ENCODE assay signal across 23 cellular contexts in the genomic region with DNA sequence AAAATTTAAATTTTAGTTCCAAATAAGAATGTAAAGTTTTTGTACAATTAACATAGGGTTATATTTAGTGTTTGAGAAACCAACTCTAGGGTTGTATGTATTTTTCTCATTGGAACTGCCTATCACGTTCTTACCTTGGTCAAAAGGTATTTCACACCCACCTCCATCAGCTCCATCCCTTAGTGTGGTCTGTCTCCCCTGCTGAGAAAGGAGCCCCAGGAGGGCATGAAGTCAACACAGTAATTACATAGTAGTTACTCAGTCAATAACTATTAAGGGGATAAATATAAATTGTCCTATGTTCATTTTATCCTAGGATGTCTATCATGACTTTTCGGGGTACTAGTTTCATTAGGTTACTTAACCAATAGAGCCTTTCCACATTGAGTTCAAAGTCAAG.
"Had no signal": no experiment of that assay in that cellular context is flagged by ENCODE, and none has a peak within 500 bp of the region (broad histone marks: within the 10 kb centered on the region; RNA-seq: fewer than 3 reads in every experiment).

No MANE protein-coding gene starts in this region.

- H3K36me3 Mint-ChIP-seq: natural killer cell had no signal

- H3K4me2 ChIP-seq: hepatocyte had no signal

- ATAC-seq: activated CD8-positive, alpha-beta T cell treated with anti-CD3 and anti-CD28 coated beads, Interleukin-2, amount 10 ng/mL, durations not matched to agents 7 days and 5 days; activated T-cell treated with anti-CD3 and anti-CD28 coated beads, Interleukin-2, amount 50 U/mL, for 4 hours; left lung; natural killer cell; sciatic nerve had no signal

- H3K4me3 ChIP-seq: hepatocyte, left lung, lung, tibial nerve had no signal

- H2AFZ ChIP-seq: hepatocyte had no signal

- H3K36me3 ChIP-seq: left lung, tibial nerve, WERI-Rb-1 had no signal

- H3K9me3 ChIP-seq: tibial nerve had no signal

- H3K9me3 Mint-ChIP-seq: activated T-cell treated with anti-CD3 and anti-CD28 coated beads, Interleukin-2, amount 50 U/mL, for 4 hours; activated T-helper 2 cell treated with anti-CD3 and anti-CD28 coated beads, Interferon-gamma antibody, Interleukin-2, Interleukin-4, amounts not matched to agents 10 μg/mL and 5 μg/mL and 100 μg/mL, durations not matched to agents 14 hours and 24 hours and 36 hours; dendritic cell treated with granulocyte-macrophage colony-stimulating factor and Interleukin-4, amounts not matched to agents 40 ng/mL and 50 ng/mL, for 4 days had no signal

- H3K27me3 ChIP-seq: hepatocyte, left lung, tibial nerve had no signal

- H3K27me3 Mint-ChIP-seq: activated naive CD8-positive, alpha-beta T cell; dendritic cell treated with granulocyte-macrophage colony-stimulating factor and Interleukin-4, amounts not matched to agents 40 ng/mL and 50 ng/mL, for 4 days had no signal

- H3K27ac ChIP-seq: hepatocyte, left lung, tibial nerve, WERI-Rb-1 had no signal

- H3K4me1 ChIP-seq: left lung had no signal

- DNase-seq: activated CD4-positive, alpha-beta T cell treated with anti-CD3 and anti-CD28 coated beads, Interleukin-2, amount 50 U/mL, for 1 hour; activated CD4-positive, CD25-positive, alpha-beta regulatory T cell treated with anti-CD3 and anti-CD28 coated beads, Interleukin-2, amount 50 U/mL, for 72 hours; activated CD8-positive, alpha-beta T cell treated with anti-CD3 and anti-CD28 coated beads, Interleukin-2, amount 10 ng/mL, durations not matched to agents 7 days and 5 days; activated naive CD4-positive, alpha-beta T cell; activated T-cell treated with anti-CD3 and anti-CD28 coated beads, Interleukin-2, amount 50 U/mL, for 4 hours; effector CD8-positive, alpha-beta T cell; foreskin melanocyte; glutamatergic neuron; kidney glomerular epithelial cell; left lung; natural killer cell; stimulated activated CD4-positive, alpha-beta T cell treated with anti-CD3 and anti-CD28 coated beads, Interleukin-2, amount 100 ng/mL, for 48 hours; stimulated activated CD8-positive, alpha-beta memory T cell treated with anti-CD3 and anti-CD28 coated beads, Interleukin-4, amount 100 ng/mL, for 48 hours; stimulated activated naive CD4-positive, alpha-beta T cell treated with Interleukin-2 at 50 U/mL for 16 hours; T-helper 1 cell; WERI-Rb-1 had no signal

- H3K4me1 Mint-ChIP-seq: natural killer cell had no signal

- H3K79me2 ChIP-seq: hepatocyte had no signal

- H3K4me3 Mint-ChIP-seq: activated CD8-positive, alpha-beta T cell treated with anti-CD3 and anti-CD28 coated beads, Interleukin-2, amount 10 ng/mL, durations not matched to agents 7 days and 5 days; activated naive CD8-positive, alpha-beta T cell; activated T-cell treated with anti-CD3 and anti-CD28 coated beads, Interleukin-2, amount 50 U/mL, for 4 hours; dendritic cell treated with granulocyte-macrophage colony-stimulating factor and Interleukin-4, amounts not matched to agents 40 ng/mL and 50 ng/mL, for 4 days; natural killer cell had no signal

- H3K27ac Mint-ChIP-seq: activated CD8-positive, alpha-beta T cell treated with anti-CD3 and anti-CD28 coated beads, Interleukin-2, amount 10 ng/mL, durations not matched to agents 7 days and 5 days; activated naive CD8-positive, alpha-beta T cell; activated T-helper 2 cell treated with anti-CD3 and anti-CD28 coated beads, Interferon-gamma antibody, Interleukin-2, Interleukin-4, amounts not matched to agents 10 μg/mL and 5 μg/mL and 100 μg/mL, durations not matched to agents 14 hours and 24 hours and 36 hours; dendritic cell treated with granulocyte-macrophage colony-stimulating factor and Interleukin-4, amounts not matched to agents 40 ng/mL and 50 ng/mL, for 4 days; natural killer cell had no signal
